In genomic region chr11:119759324-119759723, GRCh38 we compare ENCODE assay signal across 1 cellular context.
TF ChIP-seq lines count a peak whose summit lies in the region.

No MANE protein-coding gene starts in this region.

TF ChIP-seq in GM23338, 12 proteins besides CTCF, POLR2A, EP300 and RAD21 (continued from another document):
- no peak for TF ChIP-seq ZNF462 (CRISPR knock-in tag; IDR thresholded peaks at IDR 0.05)
- no peak for TF ChIP-seq JUNB (IDR thresholded peaks at IDR 0.05; ENCODE audit: unreplicated experiment)
- no peak for TF ChIP-seq ETS1 (IDR thresholded peaks at IDR 0.05)
- TF ChIP-seq ZNF114 (CRISPR knock-in tag; IDR thresholded peaks at IDR 0.05): no peak
- TF ChIP-seq EZH2 (IDR thresholded peaks at IDR 0.05; ENCODE audit: low read depth, unreplicated experiment): no peak
- TF ChIP-seq CREB1 (CRISPR knock-in tag; IDR thresholded peaks at IDR 0.05; ENCODE audit: low read depth): no peak
- TF ChIP-seq NANOG (IDR thresholded peaks at IDR 0.05; ENCODE audit: borderline replicate concordance): no peak
- TF ChIP-seq POLR2AphosphoS5 (IDR thresholded peaks at IDR 0.05; ENCODE audit: low read depth): no peak
- TF ChIP-seq REST (IDR thresholded peaks at IDR 0.05; ENCODE audit: unreplicated experiment): no peak
